ENCODE assay signal across 8 cellular contexts in genomic region chr15:67080900-67081431, GRCh38. TPM values are rescaled to one million over a fixed set of nuclear protein-coding genes. Genes with fewer than 3 reads are reported as not detected.
DNase-seq lines count a peak whose midpoint lies in the region; ATAC-seq and TF ChIP-seq lines count a peak whose summit lies in the region.

No MANE protein-coding gene starts in this region.

- peak overlapping the region; percentile 68 for H3K9ac ChIP-seq in adipocyte (ENCODE audit: low read length)

- H3K27me3 ChIP-seq in Peyer's patch = no peaks in the 10 kb centered on the region
- H3K27me3 ChIP-seq in adipocyte (replicated peaks; ENCODE audit: control insufficient read depth, insufficient read depth, low read length) = no peaks in the 10 kb centered on the region

- peaks cover 0 to 87% (median 58%) of the 10 kb centered on the region in 4 donors for H3K4me1 ChIP-seq in Peyer's patch
- H3K4me1 ChIP-seq in adipocyte (ENCODE audit: control insufficient read depth, insufficient read depth, low read length) = peaks cover 79% of the 10 kb centered on the region

- peak; percentile 46 for ATAC-seq in HG02885 (IDR thresholded peaks at IDR 0.05; ENCODE audit: poor library complexity, unreplicated experiment)

- TF ChIP-seq CTCF in Peyer's patch (IDR thresholded peaks at IDR 0.05) = peak in 1 of 6 experiments; percentile 27

- H3K9me3 ChIP-seq in Peyer's patch = no peaks in the 10 kb centered on the region
- no peaks in the 10 kb centered on the region for H3K9me3 ChIP-seq in adipocyte (ENCODE audit: control insufficient read depth, low read length)

- H3K27ac ChIP-seq in Peyer's patch = peak overlapping the region; percentile 20 to 71 (median 45)

- no peak for TF ChIP-seq POLR2A in Peyer's patch (IDR thresholded peaks at IDR 0.05)

- peak; percentile 9 for DNase-seq in NCI-H82 (lab: John Stamatoyannopoulos, UW)
- DNase-seq in NCI-H82 treated with DMSO at 0.1 percent for 48 hours (lab: John Stamatoyannopoulos, UW; ENCODE audit: unreplicated experiment) = no peak
- DNase-seq in Peyer's patch = peak in 2 of 3 donors; percentile 92
- DNase-seq in adipocyte (ENCODE audit: low read depth) = peak; percentile 76
- DNase-seq in hippocampal formation (lab: John Stamatoyannopoulos, UW) = peak; percentile 42 to 46
- DNase-seq in stimulated activated CD4-positive, alpha-beta T cell treated with anti-CD3 and anti-CD28 coated beads, Interleukin-4, amount 100 ng/mL, for 48 hours (ENCODE audit: low read depth in 2 of 2) = peak; percentile 56 to 69
- DNase-seq in ureter (ENCODE audit: low spot score) = no peak

- no peak overlapping the region for H3K4me3 ChIP-seq in Peyer's patch
- peak overlapping the region; percentile 40 for H3K4me3 ChIP-seq in adipocyte (ENCODE audit: low read length)

- H3K36me3 ChIP-seq in Peyer's patch = no peaks in the 10 kb centered on the region
- H3K36me3 ChIP-seq in adipocyte (ENCODE audit: control insufficient read depth, insufficient read depth, low read length, severe bottlenecking) = no peaks in the 10 kb centered on the region

RNA-seq across cellular contexts. Expression of gene SMAD3, which starts 15.6 kb away (rescaled TPM):
- total RNA-seq in Peyer's patch (10 to 100 TPM; 43.7 to 80.0 (median 60.2) TPM), ureter (124 TPM)

Comparison
In these comparisons a context has a peak if more than half of its experiments do, and no peak if none do; other contexts are left out.
1. DNase-seq: peak in NCI-H82 (single experiment), Peyer's patch (2 of 3), adipocyte (single experiment), hippocampal formation (2 of 2) and stimulated activated CD4-positive, alpha-beta T cell treated with anti-CD3 and anti-CD28 coated beads, Interleukin-4, amount 100 ng/mL, for 48 hours (2 of 2); none in NCI-H82 treated with DMSO at 0.1 percent for 48 hours (single experiment) and ureter (single experiment).